17 cellular contexts compared by ENCODE assay signal in genomic region chr10:16742165-16742960, GRCh38.
"Had no signal": no experiment of that assay in that cellular context is flagged by ENCODE, and none has a peak within 500 bp of the region (broad histone marks: within the 10 kb centered on the region; RNA-seq: fewer than 3 reads in every experiment).

No MANE protein-coding gene starts in this region.

- H3K9me3 ChIP-seq: esophagus muscularis mucosa, pancreas, thoracic aorta had no signal

- ATAC-seq: activated T-cell treated with anti-CD3 and anti-CD28 coated beads, Interleukin-2, amount 50 U/mL, for 72 hours; heart right ventricle; left ventricle myocardium superior had no signal

- H3K36me3 ChIP-seq: pancreas had no signal

- H3K4me1 ChIP-seq: esophagus muscularis mucosa, pancreas, stomach had no signal

- H3K27me3 ChIP-seq: esophagus muscularis mucosa, heart right ventricle, pancreas, stomach had no signal

- DNase-seq: activated CD4-positive, alpha-beta memory T cell treated with anti-CD3 and anti-CD28 coated beads for 36 hours; activated gamma-delta T cell treated with Interleukin-2 at 50 U/mL for 16 hours; activated naive CD8-positive, alpha-beta T cell treated with anti-CD3 and anti-CD28 coated beads, Interleukin-2, amount 10 ng/mL, durations not matched to agents 7 days and 5 days; activated T-cell treated with anti-CD3 and anti-CD28 coated beads, Interleukin-2, amount 50 U/mL, for 72 hours; anterior cingulate cortex; cerebellar nuclear complex; endodermal cell; heart right ventricle; islet precursor cell; left ventricle myocardium superior; pancreas; retina; stomach; T-helper 9 cell had no signal

- H3K27ac ChIP-seq: esophagus muscularis mucosa, heart right ventricle, pancreas, skin epidermis, stomach, thoracic aorta had no signal

- H3K4me3 ChIP-seq: esophagus muscularis mucosa, heart right ventricle, pancreas, skin epidermis, stomach, thoracic aorta had no signal
